ENCODE assay signal across 1 cellular context in genomic region chr6:167827588-167828324, GRCh38.
A peak's percentile ranks its signal among the peaks of the same experiment; 100 is the strongest.
TF ChIP-seq lines count a peak whose summit lies in the region.

No MANE protein-coding gene starts in this region.

TF ChIP-seq in K562, 482 proteins besides CTCF, POLR2A, EP300 and RAD21 (continued from another document):
- TF ChIP-seq FIP1L1 (IDR thresholded peaks at IDR 0.05; ENCODE audit: low read depth, low read length, poor library complexity, severe bottlenecking): peak; percentile 55
- peak; percentile 93 for TF ChIP-seq CHD1 (IDR thresholded peaks at IDR 0.05; ENCODE audit: low read length)
- TF ChIP-seq HMGN3 (IDR thresholded peaks at IDR 0.05; ENCODE audit: borderline replicate concordance, extremely low read depth, insufficient read length, low read depth, low read length): peak; percentile 14
- TF ChIP-seq RBBP5 (IDR thresholded peaks at IDR 0.05; ENCODE audit: borderline replicate concordance, insufficient read depth, low read length, poor library complexity, severe bottlenecking): peak; percentile 76
- 0 out of 2 replicates have a peak, but pooled peaks have one; percentile 30 for TF ChIP-seq ZNF444 (CRISPR knock-in tag; IDR thresholded peaks at IDR 0.05)
- TF ChIP-seq ZFX (CRISPR knock-in tag; IDR thresholded peaks at IDR 0.05): peak; percentile 57
- TF ChIP-seq NR2C2 (CRISPR knock-in tag; IDR thresholded peaks at IDR 0.05): no peak
- peak; percentile 62 for TF ChIP-seq NR2C2 (tag; IDR thresholded peaks at IDR 0.05)
- TF ChIP-seq TFAP4 (CRISPR knock-in tag; IDR thresholded peaks at IDR 0.05; ENCODE audit: borderline replicate concordance): peak; percentile 64; the same call in 1 of the 2 replicates
- 0 out of 2 replicates have a peak, but pooled peaks have one; percentile 36 for TF ChIP-seq ZBTB7A (IDR thresholded peaks at IDR 0.05; ENCODE audit: borderline replicate concordance, control insufficient read depth, low read depth, low read length)
- peak; percentile 61; the same call in 1 of the 2 replicates for TF ChIP-seq FOXK1 (CRISPR knock-in tag; IDR thresholded peaks at IDR 0.05; ENCODE audit: borderline replicate concordance)
- 0 out of 2 replicates have a peak, but pooled peaks have one; percentile 14 for TF ChIP-seq TSHZ1 (CRISPR knock-in tag; IDR thresholded peaks at IDR 0.05)
- peak; percentile 71 for TF ChIP-seq CTBP1 (IDR thresholded peaks at IDR 0.05; ENCODE audit: borderline replicate concordance)
- no peak for TF ChIP-seq ZNF76 (CRISPR knock-in tag; IDR thresholded peaks at IDR 0.05; ENCODE audit: borderline replicate concordance)
- TF ChIP-seq RBM22 (IDR thresholded peaks at IDR 0.05; ENCODE audit: low read depth, low read length, poor library complexity, severe bottlenecking): peak; percentile 36
- TF ChIP-seq POLR2G (IDR thresholded peaks at IDR 0.05; ENCODE audit: low read depth, low read length): peak; percentile 56
- TF ChIP-seq SAP30 (IDR thresholded peaks at IDR 0.05; ENCODE audit: borderline replicate concordance, insufficient read depth, low read depth, low read length, poor library complexity, severe bottlenecking): peak; percentile 61
- TF ChIP-seq CEBPB (tag; IDR thresholded peaks at IDR 0.05): 0 out of 2 replicates have a peak, but pooled peaks have one; percentile 9
TF ChIP-seq in K562: peak in this region for 51.
